ENCODE assay signal across 30 cellular contexts in genomic region chr14:65279958-65280357, GRCh38.
"Had no signal": no experiment of that assay in that cellular context is flagged by ENCODE, and none has a peak within 500 bp of the region (broad histone marks: within the 10 kb centered on the region; RNA-seq: fewer than 3 reads in every experiment).

No MANE protein-coding gene starts in this region.

- DNase-seq: activated CD4-positive, alpha-beta T cell treated with anti-CD3 and anti-CD28 coated beads, Interleukin-2, amount 10 ng/mL, durations not matched to agents 24 days and 14 days; activated CD4-positive, alpha-beta T cell treated with anti-CD3 and anti-CD28 coated beads, Interleukin-2, amount 50 U/mL, for 4 hours; activated CD8-positive, alpha-beta T cell treated with anti-CD3 and anti-CD28 coated beads for 36 hours; activated gamma-delta T cell; activated naive CD4-positive, alpha-beta T cell treated with Interleukin-2 at 50 U/mL for 16 hours; activated naive CD8-positive, alpha-beta T cell treated with anti-CD3 and anti-CD28 coated beads, Interleukin-2, amount 10 ng/mL, durations not matched to agents 7 days and 5 days; activated T-cell treated with anti-CD3 and anti-CD28 coated beads, Interleukin-2, amount 50 U/mL, for 24 hours; amygdala; body of pancreas; cerebellar nuclear complex; MM.1S; MV-4-11; NCI-H1092; NCI-H1436 treated with DMSO at 0.1 percent for 48 hours; NCI-H1694 treated with DMSO at 0.1 percent for 48 hours; NCI-H2029 treated with DMSO at 0.1 percent for 48 hours; NCI-H2107; NCI-H2171; NCI-H510A; NCI-H526; NCI-H748 treated with DMSO at 0.1 percent for 48 hours; NK-92 treated with Interleukin-12 subunit alpha and Interleukin-12 subunit beta, amount 100 ng/mL, for 24 hours; PC-3; Peyer's patch; RPMI8226; SW 1271; T-helper 1 cell had no signal

- H3K27me3 ChIP-seq: body of pancreas, breast epithelium, Peyer's patch had no signal

- H3K4me3 ChIP-seq: body of pancreas, breast epithelium, Peyer's patch had no signal

- FAIRE-seq: astrocyte, TTC549 had no signal

- H3K4me1 ChIP-seq: body of pancreas, breast epithelium had no signal

- H3K9me3 ChIP-seq: body of pancreas, breast epithelium, Peyer's patch had no signal

- H3K36me3 ChIP-seq: breast epithelium, Peyer's patch had no signal

- H3K27ac ChIP-seq: body of pancreas, breast epithelium, Peyer's patch had no signal
